ENCODE assay signal across 8 cellular contexts in genomic region chr9:110021891-110022290, GRCh38.
DNase-seq lines count a peak whose midpoint lies in the region; ATAC-seq lines count a peak whose summit lies in the region.

No MANE protein-coding gene starts in this region.

- no peaks in the 10 kb centered on the region for H3K27me3 Mint-ChIP-seq in activated T-cell treated with anti-CD3 and anti-CD28 coated beads, Interleukin-2, amount 50 U/mL, for 24 hours

- H3K4me3 Mint-ChIP-seq in activated T-cell treated with anti-CD3 and anti-CD28 coated beads, Interleukin-2, amount 50 U/mL, for 24 hours: no peak overlapping the region

- ATAC-seq in HG02885 (IDR thresholded peaks at IDR 0.05; ENCODE audit: poor library complexity, unreplicated experiment) (peak; percentile 98), sciatic nerve (peak; percentile 57)

- H3K27ac Mint-ChIP-seq in activated T-cell treated with anti-CD3 and anti-CD28 coated beads, Interleukin-2, amount 50 U/mL, for 24 hours: peak overlapping the region; percentile 17

- H3K9me3 Mint-ChIP-seq in activated T-cell treated with anti-CD3 and anti-CD28 coated beads, Interleukin-2, amount 50 U/mL, for 24 hours: no peaks in the 10 kb centered on the region

- no peak for DNase-seq in activated T-cell treated with anti-CD3 and anti-CD28 coated beads, Interleukin-2, amount 50 U/mL, for 24 hours
- no peak for DNase-seq in activated T-cell treated with anti-CD3 and anti-CD28 coated beads for 4 hours
- DNase-seq in RPMI8226: peak; percentile 14
- DNase-seq in sciatic nerve (ENCODE audit: low spot score): no peak
- DNase-seq in iPS-NIHi11 (ENCODE audit: low spot score): no peak
- no peak for DNase-seq in activated CD8-positive, alpha-beta memory T cell treated with anti-CD3 and anti-CD28 coated beads for 24 hours
- no peak for DNase-seq in NCI-H2196 (lab: John Stamatoyannopoulos, UW; ENCODE audit: unreplicated experiment)

- H3K36me3 Mint-ChIP-seq in activated T-cell treated with anti-CD3 and anti-CD28 coated beads, Interleukin-2, amount 50 U/mL, for 24 hours (ENCODE audit: low read depth): no peaks in the 10 kb centered on the region

- intact Hi-C loops in sciatic nerve (cut with DNase I): no loop called here

- H3K4me1 Mint-ChIP-seq in activated T-cell treated with anti-CD3 and anti-CD28 coated beads, Interleukin-2, amount 50 U/mL, for 24 hours (ENCODE audit: low read depth): peaks cover 9% of the 10 kb centered on the region
